8 cellular contexts compared by ENCODE assay signal in the genomic region with DNA sequence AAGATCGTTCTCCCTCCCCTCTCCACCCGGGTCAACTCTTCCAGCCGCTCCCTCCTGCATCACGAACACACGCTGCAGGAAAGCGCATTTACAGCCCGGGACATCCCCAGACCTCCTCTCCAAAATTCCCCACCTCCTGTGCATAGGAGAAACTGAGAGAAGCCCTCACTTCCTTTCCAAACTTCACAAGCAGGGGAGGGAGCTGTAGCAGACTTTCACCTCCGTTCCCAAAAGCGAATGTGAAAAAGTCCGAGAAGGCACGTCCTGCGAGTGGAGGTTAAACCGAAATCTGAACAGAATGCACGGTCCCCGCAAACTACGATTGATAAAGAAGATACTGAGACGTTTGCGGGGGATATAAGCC. TPM values are rescaled to one million over a fixed set of nuclear protein-coding genes. Genes with fewer than 3 reads are reported as not detected.
DNase-seq lines count a peak whose midpoint lies in the region; ATAC-seq and FAIRE-seq lines count a peak whose summit lies in the region.

No MANE protein-coding gene starts in this region.

- H3K36me3 Mint-ChIP-seq in T-helper 1 cell treated with Interleukin-12 subunit alpha and Interleukin-12 subunit beta and Interleukin-4 antibody, amounts not matched to agents 30 μg/mL and 1 μg/mL, for 36 hours (ENCODE audit: low read depth): peaks cover 5% of the 10 kb centered on the region
- peaks cover 0 to 8% of the 10 kb centered on the region in 2 donors for H3K36me3 Mint-ChIP-seq in naive B cell

- H3K4me1 Mint-ChIP-seq in T-helper 1 cell treated with Interleukin-12 subunit alpha and Interleukin-12 subunit beta and Interleukin-4 antibody, amounts not matched to agents 30 μg/mL and 1 μg/mL, for 36 hours (ENCODE audit: low read depth): peaks cover 45% of the 10 kb centered on the region
- H3K4me1 Mint-ChIP-seq in naive B cell: peaks cover 27 to 31% (median 31%) of the 10 kb centered on the region in 3 donors

- H3K27me3 Mint-ChIP-seq in T-helper 1 cell treated with Interleukin-12 subunit alpha and Interleukin-12 subunit beta and Interleukin-4 antibody, amounts not matched to agents 30 μg/mL and 1 μg/mL, for 36 hours (ENCODE audit: low read depth): peaks cover 24% of the 10 kb centered on the region
- H3K27me3 Mint-ChIP-seq in naive B cell: peaks cover 9 to 12% (median 10%) of the 10 kb centered on the region in 3 donors

- H3K27me3 ChIP-seq in esophagus (ENCODE audit: control insufficient read depth in 1 of 2, insufficient read depth in 2 of 2, low read length in 2 of 2): no peaks in the 10 kb centered on the region

- H3K4me1 ChIP-seq in esophagus (ENCODE audit: control insufficient read depth in 2 of 2, insufficient read depth in 2 of 2, low read length in 1 of 2): peaks cover 0 to 4% of the 10 kb centered on the region in 2 donors

- peak overlapping the region; percentile 90 for H3K4me3 Mint-ChIP-seq in T-helper 1 cell treated with Interleukin-12 subunit alpha and Interleukin-12 subunit beta and Interleukin-4 antibody, amounts not matched to agents 30 μg/mL and 1 μg/mL, for 36 hours
- peak overlapping the region; percentile 88 to 97 (median 93) for H3K4me3 Mint-ChIP-seq in naive B cell

- peak; percentile 18 for DNase-seq in naive B cell
- peak; percentile 53 for DNase-seq in urothelium cell line (ENCODE audit: low spot score)
- DNase-seq in NCI-H748 (lab: John Stamatoyannopoulos, UW; ENCODE audit: unreplicated experiment): no peak
- DNase-seq in NCI-H1105 treated with DMSO at 0.1 percent for 48 hours (lab: John Stamatoyannopoulos, UW): no peak

- FAIRE-seq in urothelium cell line (lab: Jason Lieb, UNC): no peak

- ATAC-seq in GM18858 (IDR thresholded peaks at IDR 0.05; ENCODE audit: unreplicated experiment) (peak; percentile 19), HG03066 (IDR thresholded peaks at IDR 0.05; ENCODE audit: low read depth, unreplicated experiment) (peak; percentile 27), naive B cell (ENCODE audit: low read depth in 2 of 2) (peak; percentile 30 to 35)

- peak overlapping the region; percentile 31 to 35 for H3K4me3 ChIP-seq in esophagus (ENCODE audit: low read depth in 1 of 2, low read length in 2 of 2)

- H3K9me3 Mint-ChIP-seq in T-helper 1 cell treated with Interleukin-12 subunit alpha and Interleukin-12 subunit beta and Interleukin-4 antibody, amounts not matched to agents 30 μg/mL and 1 μg/mL, for 36 hours: no peaks in the 10 kb centered on the region
- H3K9me3 Mint-ChIP-seq in naive B cell: no peaks in the 10 kb centered on the region

- H3K9me3 ChIP-seq in esophagus (ENCODE audit: control insufficient read depth in 2 of 2, insufficient read depth in 1 of 2, low read depth in 1 of 2, low read length in 1 of 2): no peaks in the 10 kb centered on the region

- H3K27ac ChIP-seq in esophagus (ENCODE audit: low read depth in 2 of 2, low read length in 1 of 2): no peak overlapping the region

- peak overlapping the region; percentile 74 for H3K27ac Mint-ChIP-seq in T-helper 1 cell treated with Interleukin-12 subunit alpha and Interleukin-12 subunit beta and Interleukin-4 antibody, amounts not matched to agents 30 μg/mL and 1 μg/mL, for 36 hours
- H3K27ac Mint-ChIP-seq in naive B cell: peak overlapping the region in 5 of 6 donors; percentile 35 to 92 (median 76)

- no peaks in the 10 kb centered on the region for H3K36me3 ChIP-seq in esophagus (ENCODE audit: control insufficient read depth in 2 of 2, insufficient read depth in 2 of 2, low read length in 1 of 2)

- 1% methylated on average over 18 of the region's 18 CpGs for WGBS in esophagus, 2 donors

RNA-seq across cellular contexts. Expression of a gene that starts 0.5 kb away (rescaled TPM):
- 1 to 10 TPM in 1 of 2 donors, under 1 TPM in 1; 0.38 to 1.0 TPM for polyA plus RNA-seq in esophagus
- 1 to 10 TPM in 4 of 6 donors, under 1 TPM in 1, not detected in 1; 0.18 to 4.9 (median 1.8) TPM for polyA plus RNA-seq in naive B cell (ENCODE audit: low read depth in 6 of 6)

Comparison
In these comparisons a context has a peak if more than half of its experiments do, and no peak if none do; other contexts are left out.
1. DNase-seq: peak in naive B cell (single experiment) and urothelium cell line (single experiment); none in NCI-H748 (single experiment) and NCI-H1105 treated with DMSO at 0.1 percent for 48 hours (single experiment).
2. Peak in every context shown above with its lines, with median percentiles within 50 percentile points of each other: ATAC-seq.